In the genomic region with DNA sequence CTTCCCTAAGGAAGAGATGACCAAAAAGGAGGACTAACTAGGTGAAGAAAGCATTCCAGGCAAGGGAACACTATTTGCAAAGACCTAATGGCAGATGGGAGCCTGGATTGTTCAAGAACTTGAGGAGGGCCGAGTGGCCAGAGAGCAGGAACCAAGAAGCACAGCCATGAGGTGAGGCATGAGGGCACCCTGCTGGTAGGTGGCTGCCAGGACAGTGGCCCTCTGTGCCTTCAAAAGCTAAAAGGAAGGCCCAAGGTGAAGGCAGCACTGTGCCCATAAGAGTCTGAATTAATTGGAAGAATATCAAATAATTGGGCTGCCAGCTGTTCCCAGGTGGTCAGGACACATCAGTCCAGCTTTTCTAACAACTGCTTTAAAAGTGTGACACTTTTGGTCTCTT, we compare ENCODE assay signal across 15 cellular contexts. TPM values are rescaled to one million over a fixed set of nuclear protein-coding genes. Genes with fewer than 3 reads are reported as not detected.
DNase-seq lines count a peak whose midpoint lies in the region; ATAC-seq and TF ChIP-seq lines count a peak whose summit lies in the region.
"Had no signal": no experiment of that assay in that cellular context is flagged by ENCODE, and none has a peak within 500 bp of the region (broad histone marks: within the 10 kb centered on the region; RNA-seq: fewer than 3 reads in every experiment).

No MANE protein-coding gene starts in this region.

- no peaks in the 10 kb centered on the region for H3K27me3 ChIP-seq in Loucy (ENCODE audit: insufficient read depth, low read length, poor library complexity, severe bottlenecking)
- H3K27me3 ChIP-seq in sigmoid colon = no peaks in the 10 kb centered on the region
- H3K27me3 ChIP-seq: stomach had no signal

- no peaks in the 10 kb centered on the region for H3K27me3 Mint-ChIP-seq in nephron progenitor cell (ENCODE audit: low read depth, poor library complexity)

- TF ChIP-seq POLR2A in sigmoid colon (IDR thresholded peaks at IDR 0.05) = no peak

- H3K4me3 ChIP-seq in Loucy (ENCODE audit: low read length, poor library complexity, severe bottlenecking) (no peak overlapping the region), cardiac fibroblast (replicated peaks in 1 of 2; ENCODE audit: low read depth in 2 of 2, low read length in 2 of 2) (no peak overlapping the region), sigmoid colon (no peak overlapping the region)
- H3K4me3 ChIP-seq: stomach had no signal

- no peak overlapping the region for H3K27ac ChIP-seq in sigmoid colon
- H3K27ac ChIP-seq: parathyroid adenoma, stomach had no signal

- H3K27ac Mint-ChIP-seq in nephron progenitor cell = no peak overlapping the region
- H3K27ac Mint-ChIP-seq: activated naive CD8-positive, alpha-beta T cell treated with anti-CD3 and anti-CD28 coated beads, Interleukin-2, amount 10 ng/mL, durations not matched to agents 7 days and 5 days had no signal

- H4K20me1 ChIP-seq in Loucy (ENCODE audit: insufficient read depth, low read length, poor library complexity, severe bottlenecking) = no peaks in the 10 kb centered on the region

- H2AFZ ChIP-seq in Loucy (ENCODE audit: low read length) = peak overlapping the region; percentile 70; the same call in 1 of the 2 replicates
- H2AFZ ChIP-seq: parathyroid adenoma had no signal

- no peak overlapping the region for H3K4me2 ChIP-seq in Loucy (ENCODE audit: low read depth, low read length, poor library complexity, severe bottlenecking)

- no peaks in the 10 kb centered on the region for H3F3A ChIP-seq in Loucy (ENCODE audit: low read depth)

- DNase-seq in cardiac fibroblast (ENCODE audit: low read depth in 2 of 2) (no peak), nephron progenitor cell (no peak), sigmoid colon (no peak)
- DNase-seq in activated T-cell treated with anti-CD3 and anti-CD28 coated beads, Interleukin-2, amount 50 U/mL, for 1 hour = no peak
- no peak for DNase-seq in activated CD4-positive, alpha-beta T cell treated with anti-CD3 and anti-CD28 coated beads, Interleukin-2, amount 50 U/mL, for 48 hours
- DNase-seq: activated naive CD8-positive, alpha-beta T cell treated with anti-CD3 and anti-CD28 coated beads, Interleukin-2, amount 10 ng/mL, durations not matched to agents 7 days and 5 days; COR-L47; glutamatergic neuron; NCI-H69; stimulated activated CD4-positive, alpha-beta T cell treated with anti-CD3 and anti-CD28 coated beads, Interleukin-4, amount 100 ng/mL, for 4 hours; stomach had no signal

- 70 to 74% methylated on average over 1 of the region's 1 CpG for WGBS in sigmoid colon, 2 donors

- H3K9me2 ChIP-seq in Loucy (replicated peaks; ENCODE audit: low read depth, low read length) = no peaks in the 10 kb centered on the region

- H3K4me3 Mint-ChIP-seq in nephron progenitor cell = no peak overlapping the region
- H3K4me3 Mint-ChIP-seq: activated naive CD8-positive, alpha-beta T cell treated with anti-CD3 and anti-CD28 coated beads, Interleukin-2, amount 10 ng/mL, durations not matched to agents 7 days and 5 days had no signal

- no peak overlapping the region for H3K9ac ChIP-seq in Loucy (ENCODE audit: low read depth, low read length, poor library complexity, severe bottlenecking)
- H3K9ac ChIP-seq: parathyroid adenoma had no signal

- peak; percentile 57 for TF ChIP-seq CTCF in GM12872 (IDR thresholded peaks at IDR 0.05; ENCODE audit: insufficient read depth, low read depth, low read length)
- peak; percentile 57 for TF ChIP-seq CTCF in Loucy (conservative IDR thresholded peaks at IDR 0.05; ENCODE audit: low read length)
- TF ChIP-seq CTCF in cardiac fibroblast (IDR thresholded peaks at IDR 0.05; ENCODE audit: low read depth, low read length) = peak; percentile 6
- peak; percentile 17 for TF ChIP-seq CTCF in nephron progenitor cell (IDR thresholded peaks at IDR 0.05)
- TF ChIP-seq CTCF in sigmoid colon (IDR thresholded peaks at IDR 0.05) = no peak

- TF ChIP-seq EP300 in sigmoid colon (IDR thresholded peaks at IDR 0.05) = no peak

- intact Hi-C loops in sigmoid colon (cut with DNase I) = no loop called here

- ATAC-seq in HG03159 (IDR thresholded peaks at IDR 0.05; ENCODE audit: unreplicated experiment) = no peak

- peaks cover 22% of the 10 kb centered on the region for H3K4me1 Mint-ChIP-seq in nephron progenitor cell
- H3K4me1 Mint-ChIP-seq: activated naive CD8-positive, alpha-beta T cell treated with anti-CD3 and anti-CD28 coated beads, Interleukin-2, amount 10 ng/mL, durations not matched to agents 7 days and 5 days had no signal

- H3K36me3 Mint-ChIP-seq in nephron progenitor cell (ENCODE audit: low read depth) = peaks cover 31% of the 10 kb centered on the region
- H3K36me3 Mint-ChIP-seq: activated naive CD8-positive, alpha-beta T cell treated with anti-CD3 and anti-CD28 coated beads, Interleukin-2, amount 10 ng/mL, durations not matched to agents 7 days and 5 days had no signal

- H3K4me1 ChIP-seq in Loucy (ENCODE audit: insufficient read depth, low read length, poor library complexity, severe bottlenecking) (no peaks in the 10 kb centered on the region), sigmoid colon (no peaks in the 10 kb centered on the region)
- H3K4me1 ChIP-seq: parathyroid adenoma, stomach had no signal

- H3K36me3 ChIP-seq in Loucy (ENCODE audit: insufficient read depth, low read length) (no peaks in the 10 kb centered on the region), sigmoid colon (peaks cover 0 to 8% (median 3%) of the 10 kb centered on the region in 4 donors)

- H3K79me2 ChIP-seq in Loucy (ENCODE audit: insufficient read depth, low read length) = no peaks in the 10 kb centered on the region
- H3K79me2 ChIP-seq: parathyroid adenoma had no signal

- H3K9me3 Mint-ChIP-seq in nephron progenitor cell = peaks cover 11% of the 10 kb centered on the region
- H3K9me3 Mint-ChIP-seq: activated naive CD8-positive, alpha-beta T cell treated with anti-CD3 and anti-CD28 coated beads, Interleukin-2, amount 10 ng/mL, durations not matched to agents 7 days and 5 days had no signal

- H3K9me3 ChIP-seq in Loucy (ENCODE audit: insufficient read depth, low read depth, low read length) = no peaks in the 10 kb centered on the region
- H3K9me3 ChIP-seq in sigmoid colon = no peaks in the 10 kb centered on the region
- H3K9me3 ChIP-seq: stomach had no signal

RNA-seq across cellular contexts. Expression of gene CTDSPL, which starts 27.9 kb away (rescaled TPM):
- 10 to 100 TPM; 46.3 to 69.1 (median 60.5) TPM for total RNA-seq in sigmoid colon
- 10 to 100 TPM; 19.1 to 22.8 (median 22.7) TPM for polyA plus RNA-seq in sigmoid colon

Comparison
In these comparisons a context has a peak if more than half of its experiments do, and no peak if none do; other contexts are left out.
1. CTCF ChIP-seq: peak in GM12872 (single experiment), Loucy (single experiment), cardiac fibroblast (single experiment) and nephron progenitor cell (single experiment); none in sigmoid colon (0 of 4).